18 cellular contexts compared by ENCODE assay signal in the genomic region with DNA sequence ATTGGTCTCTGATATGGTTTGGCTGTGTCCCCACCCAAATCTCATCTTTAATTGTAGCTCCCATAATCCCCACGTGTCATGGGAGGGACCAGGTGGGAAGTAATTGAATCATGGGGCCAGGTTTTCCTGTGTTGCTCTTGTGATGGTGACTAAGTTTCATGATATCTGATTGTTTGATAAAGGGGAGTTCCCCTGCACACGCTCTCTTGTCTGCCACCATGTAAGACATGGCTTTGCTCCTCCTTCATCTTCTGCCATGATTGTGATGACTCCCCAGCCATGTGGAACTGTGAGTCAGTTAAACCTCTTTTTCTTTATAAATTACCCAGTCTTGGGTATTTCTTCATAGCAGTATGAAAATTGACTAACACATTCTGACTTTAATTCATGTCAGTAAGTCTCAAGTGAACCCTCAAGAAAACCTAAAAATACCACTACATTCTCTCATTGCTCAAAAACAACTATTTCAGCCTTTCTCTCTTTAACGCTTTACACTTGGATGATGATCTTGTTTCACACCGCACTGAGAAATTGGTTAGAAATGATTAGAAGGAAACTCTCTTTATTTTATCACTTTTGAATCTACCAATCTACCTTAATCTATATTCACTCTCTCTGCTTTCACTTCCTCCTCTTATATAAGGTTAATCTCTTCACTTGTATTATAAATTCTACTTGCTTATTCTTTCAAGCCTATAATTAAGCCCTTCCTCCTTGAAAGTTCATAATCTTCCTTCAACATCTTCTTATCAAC.
"Had no signal": no experiment of that assay in that cellular context is flagged by ENCODE, and none has a peak within 500 bp of the region (broad histone marks: within the 10 kb centered on the region; RNA-seq: fewer than 3 reads in every experiment).

No MANE protein-coding gene starts in this region.

- ATAC-seq: activated CD8-positive, alpha-beta memory T cell treated with anti-CD3 and anti-CD28 coated beads, Interleukin-2, amount 10 ng/mL, durations not matched to agents 7 days and 5 days; body of pancreas; left colon; naive thymus-derived CD8-positive, alpha-beta T cell; stimulated activated naive CD8-positive, alpha-beta T cell treated with anti-CD3 and anti-CD28 coated beads, Interleukin-15, amount 100 ng/mL, for 72 hours had no signal

- H3K4me1 ChIP-seq: body of pancreas, parathyroid adenoma, upper lobe of left lung had no signal

- H3K36me3 Mint-ChIP-seq: activated CD8-positive, alpha-beta memory T cell treated with anti-CD3 and anti-CD28 coated beads, Interleukin-2, amount 10 ng/mL, durations not matched to agents 7 days and 5 days; activated naive CD8-positive, alpha-beta T cell had no signal

- H3K9me3 ChIP-seq: body of pancreas, upper lobe of left lung had no signal

- H3K4me3 Mint-ChIP-seq: activated CD4-positive, alpha-beta memory T cell treated with anti-CD3 and anti-CD28 coated beads for 36 hours; activated CD8-positive, alpha-beta memory T cell treated with anti-CD3 and anti-CD28 coated beads, Interleukin-2, amount 10 ng/mL, durations not matched to agents 7 days and 5 days; activated naive CD8-positive, alpha-beta T cell; activated T-cell treated with anti-CD3 and anti-CD28 coated beads, Interleukin-2, amount 50 U/mL, for 24 hours; naive thymus-derived CD8-positive, alpha-beta T cell; stimulated activated naive CD8-positive, alpha-beta T cell treated with anti-CD3 and anti-CD28 coated beads, Interleukin-15, amount 100 ng/mL, for 72 hours had no signal

- H3K36me3 ChIP-seq: upper lobe of left lung had no signal

- H3K27ac ChIP-seq: body of pancreas, parathyroid adenoma, upper lobe of left lung had no signal

- H3K4me3 ChIP-seq: body of pancreas, upper lobe of left lung had no signal

- H3K9ac ChIP-seq: parathyroid adenoma had no signal

- H3K27me3 ChIP-seq: body of pancreas, upper lobe of left lung had no signal

- DNase-seq: activated CD4-positive, alpha-beta memory T cell treated with anti-CD3 and anti-CD28 coated beads for 36 hours; activated CD4-positive, alpha-beta T cell treated with anti-CD3 and anti-CD28 coated beads for 1 hour; activated CD8-positive, alpha-beta memory T cell treated with anti-CD3 and anti-CD28 coated beads, Interleukin-2, amount 10 ng/mL, durations not matched to agents 7 days and 5 days; activated effector memory CD4-positive, alpha-beta T cell treated with anti-CD3 and anti-CD28 coated beads, Interleukin-2, amount 50 U/mL, for 16 hours; activated T-cell treated with anti-CD3 and anti-CD28 coated beads, Interleukin-2, amount 50 U/mL, for 24 hours; amygdala; body of pancreas; caudate nucleus; left colon; mammary epithelial cell; naive thymus-derived CD8-positive, alpha-beta T cell; retina; stimulated activated CD4-positive, alpha-beta T cell treated with anti-CD3 and anti-CD28 coated beads, Interleukin-4, amount 100 ng/mL, for 4 hours; stimulated activated CD8-positive, alpha-beta memory T cell treated with anti-CD3 and anti-CD28 coated beads, Interleukin-4, amount 100 ng/mL, for 48 hours; stimulated activated naive CD8-positive, alpha-beta T cell treated with anti-CD3 and anti-CD28 coated beads, Interleukin-15, amount 100 ng/mL, for 72 hours; upper lobe of left lung had no signal

- H3K27ac Mint-ChIP-seq: activated CD4-positive, alpha-beta memory T cell treated with anti-CD3 and anti-CD28 coated beads for 36 hours; activated CD8-positive, alpha-beta memory T cell treated with anti-CD3 and anti-CD28 coated beads, Interleukin-2, amount 10 ng/mL, durations not matched to agents 7 days and 5 days; activated naive CD8-positive, alpha-beta T cell; activated T-cell treated with anti-CD3 and anti-CD28 coated beads, Interleukin-2, amount 50 U/mL, for 24 hours; naive thymus-derived CD8-positive, alpha-beta T cell; stimulated activated naive CD8-positive, alpha-beta T cell treated with anti-CD3 and anti-CD28 coated beads, Interleukin-15, amount 100 ng/mL, for 72 hours had no signal

- H3K4me1 Mint-ChIP-seq: activated CD8-positive, alpha-beta memory T cell treated with anti-CD3 and anti-CD28 coated beads, Interleukin-2, amount 10 ng/mL, durations not matched to agents 7 days and 5 days; stimulated activated naive CD8-positive, alpha-beta T cell treated with anti-CD3 and anti-CD28 coated beads, Interleukin-15, amount 100 ng/mL, for 72 hours had no signal
